Comparison of ENCODE assay signal across 10 cellular contexts in the genomic region with DNA sequence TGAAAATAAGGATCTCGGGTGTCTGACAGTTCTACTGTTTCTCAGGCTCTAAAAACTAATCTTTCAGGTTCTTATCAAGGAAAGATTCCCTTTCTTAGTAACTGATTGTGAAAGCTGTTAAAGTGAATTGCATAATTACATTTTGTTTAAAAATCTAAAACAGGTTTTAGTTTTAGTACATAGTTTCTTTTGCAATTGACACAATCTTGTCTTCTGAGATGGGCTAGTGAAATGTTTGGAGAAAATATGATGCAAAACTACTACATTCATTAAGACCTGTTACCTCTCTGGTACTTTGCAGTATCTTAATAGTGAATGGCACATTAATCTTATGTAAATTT.
DNase-seq lines count a peak whose midpoint lies in the region; ATAC-seq and TF ChIP-seq lines count a peak whose summit lies in the region.
"Had no signal": no experiment of that assay in that cellular context is flagged by ENCODE, and none has a peak within 500 bp of the region (broad histone marks: within the 10 kb centered on the region; RNA-seq: fewer than 3 reads in every experiment).

No MANE protein-coding gene starts in this region.

- TF ChIP-seq CTCF in CD8-positive, alpha-beta T cell (IDR thresholded peaks at IDR 0.05), result no peak
- TF ChIP-seq CTCF in heart right ventricle (IDR thresholded peaks at IDR 0.05), result no peak

- intact Hi-C loops in CD8-positive, alpha-beta T cell (cut with DNase I, micrococcal nuclease), result loop anchor here (2.0 to 10.0 kb wide), 9 partner anchors 17 to 1301 kb away; no protein-coding TSS in a partner anchor
- intact Hi-C loops in activated CD4-positive, alpha-beta memory T cell treated with anti-CD3 and anti-CD28 coated beads for 36 hours (cut with micrococcal nuclease), result loop anchor here (1.0 to 5.0 kb wide), 9 partner anchors 14 to 631 kb away; no protein-coding TSS in a partner anchor
- intact Hi-C loops in heart right ventricle (cut with DNase I), result loop anchor here in 9 of 10 donors (5.0 to 10.0 kb wide), 12 partner anchors 231 to 1121 kb away; no protein-coding TSS in a partner anchor

- peaks cover 35% of the 10 kb centered on the region for H3K4me1 Mint-ChIP-seq in CD8-positive, alpha-beta T cell (ENCODE audit: low read depth)
- H3K4me1 Mint-ChIP-seq in activated CD4-positive, alpha-beta memory T cell treated with anti-CD3 and anti-CD28 coated beads for 36 hours (ENCODE audit: low read depth), result peaks cover 40% of the 10 kb centered on the region

- H3K9me3 Mint-ChIP-seq in CD8-positive, alpha-beta T cell, result no peaks in the 10 kb centered on the region
- no peaks in the 10 kb centered on the region for H3K9me3 Mint-ChIP-seq in activated CD4-positive, alpha-beta memory T cell treated with anti-CD3 and anti-CD28 coated beads for 36 hours

- no peak overlapping the region for H3K4me2 ChIP-seq in mesendoderm (ENCODE audit: low read length)

- no peak for ATAC-seq in CD8-positive, alpha-beta T cell
- ATAC-seq in GM21723 (IDR thresholded peaks at IDR 0.05; ENCODE audit: unreplicated experiment), result peak; percentile 6
- ATAC-seq in heart right ventricle, result no peak

- H3K27ac Mint-ChIP-seq in CD8-positive, alpha-beta T cell, result peak overlapping the region; percentile 90
- peak overlapping the region; percentile 74 for H3K27ac Mint-ChIP-seq in activated CD4-positive, alpha-beta memory T cell treated with anti-CD3 and anti-CD28 coated beads for 36 hours

- CTCF ChIA-PET in CD8-positive, alpha-beta T cell (lab: Charles Lee), result interaction anchor here (1.0 to 1.5 kb wide), 3 partner anchors 20 to 196 kb away, joined by 3 read pairs; no protein-coding TSS in a partner anchor
- CTCF ChIA-PET in activated CD4-positive, alpha-beta memory T cell treated with anti-CD3 and anti-CD28 coated beads for 36 hours (lab: Charles Lee), result interaction anchor here (0.7 to 5.7 kb wide), 8 partner anchors 12 to 1050 kb away, joined by 3 to 29 read pairs (median 4); no protein-coding TSS in a partner anchor

- no peaks in the 10 kb centered on the region for H3K79me2 ChIP-seq in mesendoderm (ENCODE audit: control insufficient read depth, insufficient read depth, low read length)

- no peak overlapping the region for H3K9ac ChIP-seq in mesendoderm (ENCODE audit: low read length)

- no peaks in the 10 kb centered on the region for H3K9me3 ChIP-seq in CD8-positive, alpha-beta T cell (ENCODE audit: low read length)
- H3K9me3 ChIP-seq in heart right ventricle, result no peaks in the 10 kb centered on the region
- H3K9me3 ChIP-seq: Peyer's patch, transverse colon had no signal

- H3K4me1 ChIP-seq in CD8-positive, alpha-beta T cell (ENCODE audit: insufficient read depth, low read length), result peaks cover 21% of the 10 kb centered on the region
- H3K4me1 ChIP-seq in mesendoderm (ENCODE audit: control insufficient read depth, low read depth, low read length) (peaks cover 3% of the 10 kb centered on the region), heart right ventricle (peaks cover 2 to 58% (median 25%) of the 10 kb centered on the region in 9 donors)

- no peak overlapping the region for H2BK120ac ChIP-seq in mesendoderm (ENCODE audit: low read depth, low read length)

- no peak overlapping the region for H2AK5ac ChIP-seq in mesendoderm (ENCODE audit: low read length)

- no peak overlapping the region for H3K27ac ChIP-seq in CD8-positive, alpha-beta T cell (ENCODE audit: low read depth, low read length)
- no peak overlapping the region for H3K27ac ChIP-seq in mesendoderm (ENCODE audit: low read depth, low read length)
- H3K27ac ChIP-seq in heart right ventricle, result no peak overlapping the region

- H3K27me3 ChIP-seq in CD8-positive, alpha-beta T cell (ENCODE audit: insufficient read depth, low read length), result no peaks in the 10 kb centered on the region
- H3K27me3 ChIP-seq in mesendoderm (ENCODE audit: insufficient read depth, low read length, poor library complexity) (no peaks in the 10 kb centered on the region), heart right ventricle (no peaks in the 10 kb centered on the region)
- H3K27me3 ChIP-seq: Peyer's patch, transverse colon had no signal

- H3K56ac ChIP-seq in mesendoderm (ENCODE audit: low read length), result no peak overlapping the region

- H3K36me3 ChIP-seq in CD8-positive, alpha-beta T cell (ENCODE audit: insufficient read depth, low read length), result no peaks in the 10 kb centered on the region
- H3K36me3 ChIP-seq in mesendoderm (ENCODE audit: control insufficient read depth, insufficient read depth, low read length) (no peaks in the 10 kb centered on the region), heart right ventricle (peaks cover 0 to 37% (median 0%) of the 10 kb centered on the region in 9 donors)
- H3K36me3 ChIP-seq: transverse colon had no signal

- H2BK5ac ChIP-seq in mesendoderm (ENCODE audit: low read length), result no peak overlapping the region

- no peak for DNase-seq in CD8-positive, alpha-beta T cell
- DNase-seq in activated CD4-positive, alpha-beta memory T cell treated with anti-CD3 and anti-CD28 coated beads for 36 hours, result no peak
- DNase-seq in mesendoderm, result no peak
- no peak for DNase-seq in cortex of kidney (lab: John Stamatoyannopoulos, UW)
- no peak for DNase-seq in NCI-H510A treated with DMSO at 0.1 percent for 48 hours (lab: John Stamatoyannopoulos, UW)
- no peak for DNase-seq in heart right ventricle
- DNase-seq in cerebellar nuclear complex (lab: John Stamatoyannopoulos, UW), result no peak

- no peak overlapping the region for H3K4me3 ChIP-seq in CD8-positive, alpha-beta T cell (ENCODE audit: low read depth, low read length)
- H3K4me3 ChIP-seq in mesendoderm (ENCODE audit: low read length) (no peak overlapping the region), heart right ventricle (no peak overlapping the region)

- peak overlapping the region; percentile 93 for H3K18ac ChIP-seq in mesendoderm (ENCODE audit: low read length)

- no peaks in the 10 kb centered on the region for H3K79me1 ChIP-seq in mesendoderm (ENCODE audit: low read length)

- no peak overlapping the region for H4K8ac ChIP-seq in mesendoderm (ENCODE audit: low read depth, low read length)

- peak overlapping the region; percentile 86 for H3K4me3 Mint-ChIP-seq in CD8-positive, alpha-beta T cell
- H3K4me3 Mint-ChIP-seq in activated CD4-positive, alpha-beta memory T cell treated with anti-CD3 and anti-CD28 coated beads for 36 hours, result peak overlapping the region; percentile 70

- POLR2A ChIA-PET in CD8-positive, alpha-beta T cell (lab: Charles Lee), result interaction anchor here (0.6 kb wide), 1 partner anchor 21 kb away, joined by 3 read pairs; no protein-coding TSS in a partner anchor
- POLR2A ChIA-PET in activated CD4-positive, alpha-beta memory T cell treated with anti-CD3 and anti-CD28 coated beads for 36 hours (lab: Charles Lee), result interaction anchor here (0.6 to 1.4 kb wide), 4 partner anchors 14 to 453 kb away, joined by 3 read pairs; no protein-coding TSS in a partner anchor

- peaks cover 27% of the 10 kb centered on the region for H3K36me3 Mint-ChIP-seq in CD8-positive, alpha-beta T cell
- H3K36me3 Mint-ChIP-seq in activated CD4-positive, alpha-beta memory T cell treated with anti-CD3 and anti-CD28 coated beads for 36 hours, result peaks cover 11% of the 10 kb centered on the region

- no peak overlapping the region for H3K23ac ChIP-seq in mesendoderm (ENCODE audit: low read length)

- WGBS in mesendoderm (ENCODE audit: extremely low coverage, insufficient coverage, low lambda C conversion rate), result no CpG with 5 or more reads among the region's 1 CpG
- 74 to 76% methylated on average over 1 of the region's 1 CpG for WGBS in heart right ventricle, 2 donors

- H4K5ac ChIP-seq in mesendoderm (ENCODE audit: low read length), result no peak overlapping the region

- no peak overlapping the region for H3K4ac ChIP-seq in mesendoderm (ENCODE audit: low read depth, low read length)

- no peak overlapping the region for H2BK15ac ChIP-seq in mesendoderm (replicated peaks; ENCODE audit: low read depth)

- no peaks in the 10 kb centered on the region for H3K27me3 Mint-ChIP-seq in CD8-positive, alpha-beta T cell (ENCODE audit: low read depth)
- H3K27me3 Mint-ChIP-seq in activated CD4-positive, alpha-beta memory T cell treated with anti-CD3 and anti-CD28 coated beads for 36 hours, result no peaks in the 10 kb centered on the region
